ENCODE assay signal across 1 cellular context in genomic region chr3:128012050-128012449, GRCh38.
A peak's percentile ranks its signal among the peaks of the same experiment; 100 is the strongest.
TF ChIP-seq lines count a peak whose summit lies in the region.

No MANE protein-coding gene starts in this region.

TF ChIP-seq in K562, 482 proteins besides CTCF, POLR2A, EP300 and RAD21 (continued from another document):
- peak; percentile 89 for TF ChIP-seq ATF3 (IDR thresholded peaks at IDR 0.05)
- no peak for TF ChIP-seq ATF3 (CRISPR knock-in tag; conservative IDR thresholded peaks at IDR 0.05)
- peak; percentile 79 for TF ChIP-seq JUND (IDR thresholded peaks at IDR 0.05; ENCODE audit: borderline replicate concordance, low read depth, low read length)
- TF ChIP-seq JUND (tag; IDR thresholded peaks at IDR 0.05; ENCODE audit: borderline replicate concordance, low read depth, low read length): peak; percentile 49; the same call in 2 of the 3 replicates
- no peak for TF ChIP-seq CREBBP (IDR thresholded peaks at IDR 0.05; ENCODE audit: low read depth, low read length)
- peak; percentile 46; the same call in 1 of the 2 replicates for TF ChIP-seq ATF2 (CRISPR knock-in tag; IDR thresholded peaks at IDR 0.05)
- peak; percentile 65 for TF ChIP-seq ATF1 (CRISPR knock-in tag; IDR thresholded peaks at IDR 0.05)
- peak; percentile 97 for TF ChIP-seq ATF1 (tag; IDR thresholded peaks at IDR 0.05)
- peak; percentile 65 for TF ChIP-seq JUN (IDR thresholded peaks at IDR 0.05; ENCODE audit: borderline replicate concordance, low read depth, low read length)
- no peak for TF ChIP-seq JUN (CRISPR knock-in tag; IDR thresholded peaks at IDR 0.05; ENCODE audit: borderline replicate concordance)
- 0 out of 2 replicates have a peak, but pooled peaks have one; percentile 30 for TF ChIP-seq NCOA1 (IDR thresholded peaks at IDR 0.05; ENCODE audit: low read depth)
- TF ChIP-seq FOXK2 (conservative IDR thresholded peaks at IDR 0.05 in 1 of 2, IDR thresholded peaks at IDR 0.05 in 1 of 2; ENCODE audit: low read depth in 2 of 2): no peak
- TF ChIP-seq NBN (IDR thresholded peaks at IDR 0.05; ENCODE audit: low read depth): peak; percentile 48; the same call in 1 of the 2 replicates
- TF ChIP-seq SMC3 (conservative IDR thresholded peaks at IDR 0.05; ENCODE audit: insufficient read depth, low read depth, low read length): no peak
